ENCODE assay signal across 19 cellular contexts in the genomic region with DNA sequence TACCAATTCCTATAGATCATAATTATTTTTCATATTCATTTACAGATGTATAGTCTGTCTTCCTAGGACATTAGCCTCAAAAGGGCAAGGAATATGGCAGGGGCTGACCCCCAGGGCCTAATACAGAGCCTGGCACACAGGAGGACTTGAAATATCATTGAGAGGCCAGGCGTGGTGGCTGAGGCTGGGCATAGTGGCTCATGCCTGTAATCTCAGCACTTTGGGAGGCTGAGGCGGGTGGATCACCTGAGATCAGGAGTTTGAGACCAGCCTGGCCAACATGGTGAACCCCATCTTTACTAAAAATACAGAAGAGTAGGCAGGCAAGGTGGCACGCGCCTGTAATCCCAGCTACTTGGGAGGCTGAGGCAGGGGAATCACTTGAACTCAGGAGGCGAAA. TPM values are rescaled to one million over a fixed set of nuclear protein-coding genes. Genes with fewer than 3 reads are reported as not detected.
"Had no signal": no experiment of that assay in that cellular context is flagged by ENCODE, and none has a peak within 500 bp of the region (broad histone marks: within the 10 kb centered on the region; RNA-seq: fewer than 3 reads in every experiment).

No MANE protein-coding gene starts in this region.

RNA-seq across cellular contexts. Expression of a gene that starts 57.6 kb away (rescaled TPM):
- total RNA-seq: activated naive CD4-positive, alpha-beta T cell treated with anti-CD3 and anti-CD28 coated beads for 36 hours; activated naive CD4-positive, alpha-beta T cell treated with anti-CD3 and anti-CD28 coated beads, Interleukin-2, amount 50 U/mL, for 72 hours; activated naive CD8-positive, alpha-beta T cell treated with anti-CD3 and anti-CD28 coated beads for 36 hours; activated naive CD8-positive, alpha-beta T cell treated with anti-CD3 and anti-CD28 coated beads, Interleukin-2, amount 10 ng/mL, durations not matched to agents 7 days and 5 days; activated T-cell treated with anti-CD3 and anti-CD28 coated beads, Interleukin-2, amount 50 U/mL, for 4 hours; activated T-cell treated with anti-CD3 and anti-CD28 coated beads, Interleukin-2, amount 50 U/mL, for 72 hours; activated T-helper 1 cell treated with anti-CD3 and anti-CD28 coated beads, Interleukin-12 subunit alpha, Interleukin-12 subunit beta, Interleukin-2, Interleukin-4 antibody, amounts not matched to agents 30 ng/mL and 10 ng/mL and 1 ng/mL, durations not matched to agents 14 hours and 24 hours and 36 hours; activated T-helper 17 cell treated with anti-CD3 and anti-CD28 coated beads, Interleukin-2, amount 50 U/mL, for 72 hours; activated T-helper 2 cell treated with anti-CD3 and anti-CD28 coated beads, Interferon-gamma antibody, Interleukin-2, Interleukin-4, amounts not matched to agents 10 μg/mL and 5 μg/mL and 100 μg/mL, durations not matched to agents 14 hours and 24 hours and 36 hours; adrenal gland; aorta; ascending aorta; astrocyte; body of pancreas; breast epithelium; bronchial epithelial cell; cardiac muscle cell; cardiac septum had no signal
- polyA plus RNA-seq: adipose tissue, adrenal gland, aorta, cardiac muscle cell had no signal
